In genomic region chr5:154575869-154576806, GRCh38 we compare ENCODE assay signal across 8 cellular contexts.
DNase-seq lines count a peak whose midpoint lies in the region; ATAC-seq, FAIRE-seq and TF ChIP-seq lines count a peak whose summit lies in the region.

No MANE protein-coding gene starts in this region.

- in situ Hi-C loops in K562 (cut with MboI), result no loop called here

- CTCF ChIA-PET in K562 (lab: Yijun Ruan, JAX; ENCODE audit: low intra/inter-chr PET ratio), result no interaction called here

- no peaks in the 10 kb centered on the region for H3K9me1 ChIP-seq in K562 (ENCODE audit: control insufficient read depth, insufficient read depth, low read length)

- no peaks in the 10 kb centered on the region for H3K9me3 ChIP-seq in K562 (replicated peaks; ENCODE audit: control insufficient read depth, insufficient read depth, low read depth, low read length)

- whole genome bisulfite sequencing in K562 (ENCODE audit: insufficient coverage, low coverage, missing lambda C conversion rate), result under 1% methylated on average over 16 of the region's 16 CpGs

- no peaks in the 10 kb centered on the region for H3K4me1 ChIP-seq in K562 (replicated peaks in 1 of 2; ENCODE audit: control insufficient read depth in 2 of 2, insufficient read depth in 2 of 2, low read length in 2 of 2)

- peak in 1 of 2 experiments; percentile 22; a peak in 1 of 4 replicates for TF ChIP-seq RAD21 in K562 (CRISPR knock-in tag; conservative IDR thresholded peaks at IDR 0.05 in 1 of 2, IDR thresholded peaks at IDR 0.05 in 1 of 2)

- POLR2A ChIA-PET in K562 (lab: Yijun Ruan, JAX), result interaction anchor here (0.6 to 0.7 kb wide), 2 partner anchors 13 to 27 kb away, joined by 3 to 4 read pairs; no protein-coding TSS in a partner anchor

- H3K27me3 ChIP-seq in K562 (ENCODE audit: control insufficient read depth in 2 of 2, insufficient read depth in 2 of 2, low read length in 2 of 2), result peaks cover 17 to 43% of the 10 kb centered on the region in 2 experiments; a peak in 4 of 5 replicates

- no peak overlapping the region for H3K9ac ChIP-seq in K562 (ENCODE audit: insufficient read depth in 1 of 2, low read depth in 2 of 2, low read length in 2 of 2)

- no peak for TF ChIP-seq EP300 in K562 (IDR thresholded peaks at IDR 0.05; ENCODE audit: low read length)

- H3K4me3 ChIP-seq in K562, result no peak overlapping the region

- TF ChIP-seq CTCF in K562 (IDR thresholded peaks at IDR 0.05 in 2 of 3, conservative IDR thresholded peaks at IDR 0.05 in 1 of 3; ENCODE audit: insufficient read depth in 2 of 3, low read depth in 1 of 3, low read length in 3 of 3), result peak in 2 of 3 experiments; percentile 24 to 36; a peak in 2 of 6 replicates

- no peaks in the 10 kb centered on the region for H3K79me2 ChIP-seq in K562 (ENCODE audit: control insufficient read depth, insufficient read depth, low read length)

- intact Hi-C loops in K562 (cut with micrococcal nuclease), result loop anchor here (1.0 kb wide), 1 partner anchor 109 kb away; no protein-coding TSS in a partner anchor

- BruUV-seq in K562 (replicated peaks; lab: Mats Ljungman, UMichigan), result no TSS peak

- no peak overlapping the region for H3K4me2 ChIP-seq in K562 (ENCODE audit: insufficient read depth, low read length)

- no peak overlapping the region for H2AFZ ChIP-seq in K562 (ENCODE audit: low read depth, low read length)

- ATAC-seq in GM19463 (IDR thresholded peaks at IDR 0.05; ENCODE audit: unreplicated experiment) (peak; percentile 95), HG03280 (IDR thresholded peaks at IDR 0.05; ENCODE audit: unreplicated experiment) (peak; percentile 81), K562 (peak; percentile 50; the same call in 2 of the 3 replicates), left lobe of liver (no peak)

- no peaks in the 10 kb centered on the region for H4K20me1 ChIP-seq in K562 (replicated peaks; ENCODE audit: control insufficient read depth, insufficient read depth, low read length)

- no peaks in the 10 kb centered on the region for H3K36me3 ChIP-seq in K562 (ENCODE audit: control insufficient read depth, insufficient read depth, low read length)

- TF ChIP-seq POLR2A in K562 (conservative IDR thresholded peaks at IDR 0.05), result no peak

- no peak for FAIRE-seq in K562 (lab: Jason Lieb, UNC)

- DNase-seq in ELF-1 (ENCODE audit: low read depth, low spot score) (peak; percentile 96), K562 (ENCODE audit: extremely low read depth in 1 of 4, low spot score in 3 of 4) (no peak), cerebellum (ENCODE audit: low spot score) (no peak), left lobe of liver (ENCODE audit: low spot score) (no peak), AG20443 (ENCODE audit: low spot score) (no peak), amygdala (lab: John Stamatoyannopoulos, UW) (no peak)

- no peak overlapping the region for H3K27ac ChIP-seq in K562 (ENCODE audit: extremely low read depth, low read depth, low read length)

TF ChIP-seq in K562, 482 proteins besides CTCF, POLR2A, EP300 and RAD21:
- no peak for TF ChIP-seq MAFF (IDR thresholded peaks at IDR 0.05; ENCODE audit: low read length)
- no peak for TF ChIP-seq ZKSCAN1 (IDR thresholded peaks at IDR 0.05; ENCODE audit: low read depth, low read length)
- TF ChIP-seq RBM25 (IDR thresholded peaks at IDR 0.05; ENCODE audit: low read depth, low read length, severe bottlenecking), result no peak
- no peak for TF ChIP-seq HNRNPK (IDR thresholded peaks at IDR 0.05; ENCODE audit: low read depth, low read length, poor library complexity, severe bottlenecking)
- TF ChIP-seq ZNF75A (CRISPR knock-in tag; IDR thresholded peaks at IDR 0.05), result no peak
- no peak for TF ChIP-seq PHTF2 (CRISPR knock-in tag; IDR thresholded peaks at IDR 0.05)
- no peak for TF ChIP-seq ZBTB5 (IDR thresholded peaks at IDR 0.05)
- no peak for TF ChIP-seq PATZ1 (CRISPR knock-in tag; IDR thresholded peaks at IDR 0.05; ENCODE audit: borderline replicate concordance)
- TF ChIP-seq DMBX1 (CRISPR knock-in tag; IDR thresholded peaks at IDR 0.05; ENCODE audit: borderline replicate concordance), result no peak
- no peak for TF ChIP-seq RBBP5 (IDR thresholded peaks at IDR 0.05; ENCODE audit: borderline replicate concordance, insufficient read depth, low read length, poor library complexity, severe bottlenecking)
- TF ChIP-seq RBM22 (IDR thresholded peaks at IDR 0.05; ENCODE audit: low read depth, low read length, poor library complexity, severe bottlenecking), result no peak
- no peak for TF ChIP-seq SRSF7 (optimal IDR thresholded peaks at IDR 0.05; ENCODE audit: low read depth, low read length)
- no peak for TF ChIP-seq MECOM (CRISPR knock-in tag; IDR thresholded peaks at IDR 0.05)
- TF ChIP-seq FOXA1 (IDR thresholded peaks at IDR 0.05; ENCODE audit: borderline replicate concordance), result no peak
TF ChIP-seq in K562: peak in this region for 0.
